ENCODE assay signal across 8 cellular contexts in genomic region chr9:91681461-91682305, GRCh38.
A peak's percentile ranks its signal among the peaks of the same experiment; 100 is the strongest.
DNase-seq lines count a peak whose midpoint lies in the region; ATAC-seq and TF ChIP-seq lines count a peak whose summit lies in the region.

No MANE protein-coding gene starts in this region.

- peaks cover 22% of the 10 kb centered on the region for H3K4me1 Mint-ChIP-seq in neural crest cell

- H2AFZ ChIP-seq in OCI-LY1 (ENCODE audit: low read length) = no peak overlapping the region

- H3K27me3 Mint-ChIP-seq in neural crest cell (ENCODE audit: low read depth) = peaks cover 7% of the 10 kb centered on the region

- H3K27me3 ChIP-seq in OCI-LY1 (ENCODE audit: insufficient read depth, low read length) = no peaks in the 10 kb centered on the region; the same call in 1 of the 2 replicates

- H3K4me3 Mint-ChIP-seq in neural crest cell = peak overlapping the region; percentile 34

- no peaks in the 10 kb centered on the region for H3K36me3 Mint-ChIP-seq in neural crest cell (ENCODE audit: low read depth)

- H3K27ac ChIP-seq in OCI-LY1 (ENCODE audit: low read depth, low read length, poor library complexity, severe bottlenecking) (no peak overlapping the region), substantia nigra (ENCODE audit: low read depth, low read length, poor library complexity, severe bottlenecking) (no peak overlapping the region)

- no peak overlapping the region for H3K9ac ChIP-seq in OCI-LY1 (ENCODE audit: low read length)

- ATAC-seq in HG02623 (IDR thresholded peaks at IDR 0.05; ENCODE audit: unreplicated experiment) = peak; percentile 52

- H3K4me1 ChIP-seq in OCI-LY1 (ENCODE audit: insufficient read depth, low read length, severe bottlenecking) = peaks cover 4% of the 10 kb centered on the region

- no peaks in the 10 kb centered on the region for H3K9me3 ChIP-seq in OCI-LY1 (ENCODE audit: low read length)

- no peak overlapping the region for H3K4me2 ChIP-seq in OCI-LY1 (ENCODE audit: low read length)

- no peak overlapping the region for H3K4me3 ChIP-seq in OCI-LY1 (ENCODE audit: low read depth, low read length, poor library complexity, severe bottlenecking)

- no peaks in the 10 kb centered on the region for H4K20me1 ChIP-seq in OCI-LY1 (ENCODE audit: insufficient read depth, low read length)

- H3K27ac Mint-ChIP-seq in neural crest cell (ENCODE audit: unreplicated experiment) = no peak overlapping the region

- DNase-seq in D341Med (ENCODE audit: low spot score) (peak; percentile 83), activated T-helper 1 cell treated with Interleukin-2 at 50 U/mL for 16 hours (ENCODE audit: low read depth) (peak; percentile 12), fibroblast of peridontal ligament (ENCODE audit: extremely low read depth) (peak; percentile 28), neural crest cell (ENCODE audit: low read depth, low spot score) (peak; percentile 81), substantia nigra (lab: John Stamatoyannopoulos, UW) (peak in 44 of 49 donors; percentile 2 to 79 (median 48)), NCI-H2196 (lab: John Stamatoyannopoulos, UW; ENCODE audit: unreplicated experiment) (no peak)

- TF ChIP-seq CTCF in OCI-LY1 (IDR thresholded peaks at IDR 0.05; ENCODE audit: low read length) (peak; percentile 86), neural crest cell (conservative IDR thresholded peaks at IDR 0.05) (peak; percentile 88)

- no peaks in the 10 kb centered on the region for H3F3A ChIP-seq in OCI-LY1 (ENCODE audit: insufficient read depth, low read length)

- no peaks in the 10 kb centered on the region for H3K79me2 ChIP-seq in OCI-LY1 (ENCODE audit: insufficient read depth, low read length)

- H3K9me3 Mint-ChIP-seq in neural crest cell = no peaks in the 10 kb centered on the region

- no peaks in the 10 kb centered on the region for H3K9me2 ChIP-seq in OCI-LY1 (ENCODE audit: low read depth, low read length)

- H3K36me3 ChIP-seq in OCI-LY1 (ENCODE audit: insufficient read depth, low read length) = no peaks in the 10 kb centered on the region
